In the genomic region with DNA sequence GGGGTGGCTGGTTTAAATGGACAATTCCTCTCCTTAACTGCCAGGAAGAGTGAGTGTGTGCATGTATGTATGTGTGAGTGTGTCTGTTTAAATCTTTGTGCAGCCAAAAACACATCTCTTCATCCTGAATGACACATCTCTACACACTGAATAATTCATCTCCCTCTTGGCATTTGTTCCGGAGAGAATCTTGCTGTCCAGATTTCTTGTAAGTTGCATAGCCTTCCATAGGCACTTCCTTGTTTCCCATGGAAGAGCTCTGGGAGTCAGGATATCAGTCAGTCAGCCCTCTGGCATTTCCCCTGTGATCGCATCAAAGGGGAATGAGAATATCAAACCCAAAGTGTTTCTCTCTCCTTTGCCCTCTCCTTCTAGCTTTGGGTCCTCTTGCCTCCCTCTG, we compare ENCODE assay signal across 14 cellular contexts.
DNase-seq lines count a peak whose midpoint lies in the region; ATAC-seq, FAIRE-seq and TF ChIP-seq lines count a peak whose summit lies in the region.
"Had no signal": no experiment of that assay in that cellular context is flagged by ENCODE, and none has a peak within 500 bp of the region (broad histone marks: within the 10 kb centered on the region; RNA-seq: fewer than 3 reads in every experiment).

No MANE protein-coding gene starts in this region.

- H3K9me3 ChIP-seq in keratinocyte (ENCODE audit: control insufficient read depth, low read depth, low read length) (no peaks in the 10 kb centered on the region), SJCRH30 (replicated peaks) (no peaks in the 10 kb centered on the region)
- H3K9me3 ChIP-seq: BLaER1, thyroid gland had no signal

- H3K4me1 ChIP-seq in keratinocyte (ENCODE audit: control insufficient read depth, extremely low read depth, insufficient read depth, low read length) (peaks cover 36% of the 10 kb centered on the region), SJCRH30 (no peaks in the 10 kb centered on the region)
- H3K4me1 ChIP-seq: BLaER1 had no signal

- peaks cover 32% of the 10 kb centered on the region for H3K4me1 Mint-ChIP-seq in MCF 10A (ENCODE audit: insufficient read depth, unreplicated experiment)
- H3K4me1 Mint-ChIP-seq: activated CD4-positive, alpha-beta T cell treated with anti-CD3 and anti-CD28 coated beads, Interleukin-2, amount 10 ng/mL, durations not matched to agents 7 days and 5 days; activated naive CD8-positive, alpha-beta T cell treated with anti-CD3 and anti-CD28 coated beads for 36 hours had no signal

- no peak for ATAC-seq in GM21576 (IDR thresholded peaks at IDR 0.05; ENCODE audit: unreplicated experiment)

- peak overlapping the region; percentile 35 for H3K27ac Mint-ChIP-seq in MCF 10A (ENCODE audit: low read depth, unreplicated experiment)
- H3K27ac Mint-ChIP-seq: activated CD4-positive, alpha-beta T cell treated with anti-CD3 and anti-CD28 coated beads, Interleukin-2, amount 10 ng/mL, durations not matched to agents 7 days and 5 days; activated naive CD8-positive, alpha-beta T cell treated with anti-CD3 and anti-CD28 coated beads for 36 hours had no signal

- TF ChIP-seq CTCF in MCF 10A (IDR thresholded peaks at IDR 0.05; ENCODE audit: unreplicated experiment) (no peak), keratinocyte (optimal IDR thresholded peaks at IDR 0.05 in 1 of 3, IDR thresholded peaks at IDR 0.05 in 1 of 3, conservative IDR thresholded peaks at IDR 0.05 in 1 of 3; ENCODE audit: extremely low read depth in 1 of 3, insufficient read depth in 2 of 3, low read length in 3 of 3) (no peak)

- no peaks in the 10 kb centered on the region for H3K27me3 ChIP-seq in keratinocyte (ENCODE audit: control insufficient read depth, extremely low read depth, insufficient read depth, low read length)
- H3K27me3 ChIP-seq in SJCRH30 = peaks cover 4% of the 10 kb centered on the region; the same call in 1 of the 2 replicates
- H3K27me3 ChIP-seq: BLaER1, thyroid gland had no signal

- H4K20me1 ChIP-seq in keratinocyte (ENCODE audit: control insufficient read depth, extremely low read depth, insufficient read depth, low read length) = no peaks in the 10 kb centered on the region

- POLR2A ChIA-PET in MCF 10A (lab: Yijun Ruan, JAX) = interaction anchor here (0.7 to 5.9 kb wide), 10 partner anchors 9 to 96 kb away, joined by 3 to 32 read pairs (median 5); a partner anchor contains a TSS

- H3K4me2 ChIP-seq in keratinocyte (ENCODE audit: control insufficient read depth, extremely low read depth, insufficient read depth, low read depth, low read length) = peak overlapping the region; percentile 94
- H3K4me2 ChIP-seq: BLaER1 had no signal

- peaks cover 7% of the 10 kb centered on the region for H3K9me3 Mint-ChIP-seq in MCF 10A (ENCODE audit: unreplicated experiment)
- H3K9me3 Mint-ChIP-seq: activated CD4-positive, alpha-beta T cell treated with anti-CD3 and anti-CD28 coated beads, Interleukin-2, amount 10 ng/mL, durations not matched to agents 7 days and 5 days; activated naive CD8-positive, alpha-beta T cell treated with anti-CD3 and anti-CD28 coated beads for 36 hours had no signal

- peak overlapping the region; percentile 75 for H3K27ac ChIP-seq in keratinocyte (ENCODE audit: control insufficient read depth, insufficient read depth, low read length)
- H3K27ac ChIP-seq in SJCRH30 = no peak overlapping the region
- H3K27ac ChIP-seq: BLaER1 had no signal

- dilution Hi-C loops in keratinocyte (cut with MboI; ENCODE audit: extremely low pct_ligation_motif_present, low sequenced_read_pairs) = no loop called here

- no TSS peak for BruUV-seq in MCF 10A (replicated peaks; lab: Mats Ljungman, UMichigan)

- intact Hi-C loops in MCF 10A (cut with micrococcal nuclease) = loop anchor here (5.0 kb wide), 1 partner anchor 41 kb away; no protein-coding TSS in a partner anchor

- no peaks in the 10 kb centered on the region for H3K36me3 Mint-ChIP-seq in MCF 10A (ENCODE audit: insufficient read depth, unreplicated experiment)
- H3K36me3 Mint-ChIP-seq: activated naive CD8-positive, alpha-beta T cell treated with anti-CD3 and anti-CD28 coated beads for 36 hours had no signal

- peak; percentile 97 for FAIRE-seq in keratinocyte (lab: Jason Lieb, UNC)
- FAIRE-seq: GM12891 had no signal

- H3K4me3 ChIP-seq in keratinocyte (ENCODE audit: control insufficient read depth in 2 of 3, extremely low read depth in 1 of 3, insufficient read depth in 2 of 3, low read depth in 1 of 3, low read length in 3 of 3) = no peak overlapping the region
- no peak overlapping the region for H3K4me3 ChIP-seq in SJCRH30
- H3K4me3 ChIP-seq: BLaER1, thyroid gland had no signal

- peaks cover 39% of the 10 kb centered on the region for H3K79me2 ChIP-seq in keratinocyte (ENCODE audit: control insufficient read depth, insufficient read depth, low read length)

- peak overlapping the region; percentile 20 for H3K4me3 Mint-ChIP-seq in MCF 10A (ENCODE audit: unreplicated experiment)
- H3K4me3 Mint-ChIP-seq: activated CD4-positive, alpha-beta T cell treated with anti-CD3 and anti-CD28 coated beads, Interleukin-2, amount 10 ng/mL, durations not matched to agents 7 days and 5 days; activated naive CD8-positive, alpha-beta T cell treated with anti-CD3 and anti-CD28 coated beads for 36 hours had no signal

- peaks cover 4% of the 10 kb centered on the region for H3K9me1 ChIP-seq in keratinocyte (ENCODE audit: control insufficient read depth, extremely low read depth, insufficient read depth, low read length)

- no peak overlapping the region for H2AFZ ChIP-seq in keratinocyte (ENCODE audit: control insufficient read depth, low read length)

- peaks cover 0 to under 1% of the 10 kb centered on the region in 2 experiments for H3K36me3 ChIP-seq in keratinocyte (ENCODE audit: control insufficient read depth in 2 of 2, extremely low read depth in 1 of 2, insufficient read depth in 2 of 2, low read length in 2 of 2)
- H3K36me3 ChIP-seq in SJCRH30 = no peaks in the 10 kb centered on the region
- H3K36me3 ChIP-seq: BLaER1, thyroid gland had no signal

- no peaks in the 10 kb centered on the region for H3K27me3 Mint-ChIP-seq in MCF 10A (ENCODE audit: insufficient read depth, unreplicated experiment)

- CTCF ChIA-PET in MCF 10A (lab: Yijun Ruan, JAX) = interaction anchor here (0.6 to 4.2 kb wide), 22 partner anchors 9 to 281 kb away, joined by 3 to 24 read pairs (median 4); a partner anchor contains a TSS

- DNase-seq in A172 (ENCODE audit: low spot score) = peak; percentile 71
- DNase-seq in HT1080 (ENCODE audit: low read depth) = peak; percentile 98
- peak; percentile 87 for DNase-seq in MCF 10A (ENCODE audit: unreplicated experiment)
- peak; percentile 83 for DNase-seq in keratinocyte (ENCODE audit: low read depth, low spot score)
- DNase-seq in NCI-H2081 (lab: John Stamatoyannopoulos, UW) = no peak
- no peak for DNase-seq in NCI-H1105 treated with DMSO at 0.1 percent for 48 hours (lab: John Stamatoyannopoulos, UW)
- DNase-seq in SJCRH30 = no peak
- DNase-seq: activated CD4-positive, alpha-beta T cell treated with anti-CD3 and anti-CD28 coated beads, Interleukin-2, amount 10 ng/mL, durations not matched to agents 7 days and 5 days; activated naive CD8-positive, alpha-beta T cell treated with anti-CD3 and anti-CD28 coated beads for 36 hours; stimulated activated CD4-positive, alpha-beta T cell treated with anti-CD3 and anti-CD28 coated beads, Interleukin-4, amount 100 ng/mL, for 1 hour had no signal

- peak overlapping the region; percentile 60 for H3K9ac ChIP-seq in keratinocyte (ENCODE audit: control insufficient read depth, extremely low read depth, insufficient read depth, low read length)
- H3K9ac ChIP-seq: BLaER1 had no signal

Comparison
In these comparisons a context has a peak if more than half of its experiments do, and no peak if none do; other contexts are left out.
1. DNase-seq: peak in A172 (single experiment), HT1080 (single experiment), MCF 10A (single experiment) and keratinocyte (single experiment); none in NCI-H2081 (0 of 2), NCI-H1105 treated with DMSO at 0.1 percent for 48 hours (single experiment) and SJCRH30 (0 of 2).